Comparison of ENCODE assay signal across 8 cellular contexts in genomic region chr3:72176537-72177041, GRCh38.
DNase-seq lines count a peak whose midpoint lies in the region; ATAC-seq, FAIRE-seq and TF ChIP-seq lines count a peak whose summit lies in the region.

No MANE protein-coding gene starts in this region.

- H3K9me2 ChIP-seq in OCI-LY7 (ENCODE audit: insufficient read depth, low read length): no peaks in the 10 kb centered on the region

- H3K9me3 Mint-ChIP-seq in natural killer cell treated with Interleukin-12 subunit alpha and Interleukin-12 subunit beta and Interleukin-15 and Interleukin-18, amount 100 ng/mL, for 72 hours: no peaks in the 10 kb centered on the region

- 0 out of 2 replicates have a peak, but pooled peaks have one; percentile 2 for TF ChIP-seq CTCF in OCI-LY7 (conservative IDR thresholded peaks at IDR 0.05; ENCODE audit: low read length)

- peaks cover 9% of the 10 kb centered on the region in 2 donors for H3K4me1 Mint-ChIP-seq in natural killer cell treated with Interleukin-12 subunit alpha and Interleukin-12 subunit beta and Interleukin-15 and Interleukin-18, amount 100 ng/mL, for 72 hours (ENCODE audit: low read depth in 2 of 2)

- H3K4me3 Mint-ChIP-seq in natural killer cell treated with Interleukin-12 subunit alpha and Interleukin-12 subunit beta and Interleukin-15 and Interleukin-18, amount 100 ng/mL, for 72 hours: peak overlapping the region; percentile 25

- no TSS peak for BruUV-seq in OCI-LY7 (replicated peaks; lab: Mats Ljungman, UMichigan)

- no peaks in the 10 kb centered on the region for H3K9me3 ChIP-seq in OCI-LY7 (ENCODE audit: low read length)

- POLR2A ChIA-PET in OCI-LY7 (lab: Charles Lee): interaction anchor here (0.6 to 3.0 kb wide), 4 partner anchors 8 to 171 kb away, joined by 3 to 10 read pairs (median 5); no protein-coding TSS in a partner anchor

- H3K79me2 ChIP-seq in OCI-LY7 (ENCODE audit: insufficient read depth, low read depth, low read length): no peaks in the 10 kb centered on the region

- H3K27me3 Mint-ChIP-seq in natural killer cell treated with Interleukin-12 subunit alpha and Interleukin-12 subunit beta and Interleukin-15 and Interleukin-18, amount 100 ng/mL, for 72 hours: peaks cover 42 to 73% of the 10 kb centered on the region in 2 donors

- ATAC-seq in GM18519 (IDR thresholded peaks at IDR 0.05; ENCODE audit: low FRiP score, unreplicated experiment): peak; percentile 93
- peak; percentile 89 for ATAC-seq in HG02798 (IDR thresholded peaks at IDR 0.05; ENCODE audit: poor library complexity, unreplicated experiment)
- ATAC-seq in natural killer cell treated with Interleukin-12 subunit alpha and Interleukin-12 subunit beta and Interleukin-15 and Interleukin-18, amount 100 ng/mL, for 72 hours: peak in 1 of 2 donors; percentile 50

- no peaks in the 10 kb centered on the region for H4K20me1 ChIP-seq in OCI-LY7 (ENCODE audit: insufficient read depth, low read length)

- H2AFZ ChIP-seq in OCI-LY7 (ENCODE audit: low read length): peak overlapping the region; percentile 47; the same call in 1 of the 2 replicates

- no peak for FAIRE-seq in HTR-8/SVneo (lab: Jason Lieb, UNC)

- no peaks in the 10 kb centered on the region for H3K36me3 Mint-ChIP-seq in natural killer cell treated with Interleukin-12 subunit alpha and Interleukin-12 subunit beta and Interleukin-15 and Interleukin-18, amount 100 ng/mL, for 72 hours

- peak; percentile 90 for DNase-seq in OCI-LY7 (ENCODE audit: low spot score)
- no peak for DNase-seq in natural killer cell treated with Interleukin-12 subunit alpha and Interleukin-12 subunit beta and Interleukin-15 and Interleukin-18, amount 100 ng/mL, for 72 hours (ENCODE audit: low spot score)
- no peak for DNase-seq in COR-L47 (lab: John Stamatoyannopoulos, UW)
- DNase-seq in islet precursor cell: no peak
- no peak for DNase-seq in SW 1271 (lab: John Stamatoyannopoulos, UW)
- DNase-seq in HTR-8/SVneo (ENCODE audit: insufficient read length, low spot score): no peak

- H3K27ac Mint-ChIP-seq in natural killer cell treated with Interleukin-12 subunit alpha and Interleukin-12 subunit beta and Interleukin-15 and Interleukin-18, amount 100 ng/mL, for 72 hours: no peak overlapping the region

- H3K4me1 ChIP-seq in OCI-LY7 (ENCODE audit: insufficient read depth, low read length, poor library complexity, severe bottlenecking): peaks cover 39% of the 10 kb centered on the region

- H3K27ac ChIP-seq in OCI-LY7 (ENCODE audit: low read depth, low read length, poor library complexity, severe bottlenecking): peak overlapping the region; percentile 51

- peak overlapping the region; percentile 67 for H3K4me2 ChIP-seq in OCI-LY7 (ENCODE audit: low read length)

- CTCF ChIA-PET in OCI-LY7 (lab: Charles Lee; ENCODE audit: unreplicated experiment): no interaction called here

- intact Hi-C loops in OCI-LY7 (cut with micrococcal nuclease; ENCODE audit: unreplicated experiment): loop anchor here (1.0 to 10.0 kb wide), 4 partner anchors 98 to 512 kb away; no protein-coding TSS in a partner anchor

- H3K36me3 ChIP-seq in OCI-LY7 (ENCODE audit: insufficient read depth, low read length): no peaks in the 10 kb centered on the region; the same call in 1 of the 2 replicates

- H3K4me3 ChIP-seq in OCI-LY7 (ENCODE audit: low read depth, low read length, poor library complexity, severe bottlenecking): peak overlapping the region; percentile 33
